In the genomic region with DNA sequence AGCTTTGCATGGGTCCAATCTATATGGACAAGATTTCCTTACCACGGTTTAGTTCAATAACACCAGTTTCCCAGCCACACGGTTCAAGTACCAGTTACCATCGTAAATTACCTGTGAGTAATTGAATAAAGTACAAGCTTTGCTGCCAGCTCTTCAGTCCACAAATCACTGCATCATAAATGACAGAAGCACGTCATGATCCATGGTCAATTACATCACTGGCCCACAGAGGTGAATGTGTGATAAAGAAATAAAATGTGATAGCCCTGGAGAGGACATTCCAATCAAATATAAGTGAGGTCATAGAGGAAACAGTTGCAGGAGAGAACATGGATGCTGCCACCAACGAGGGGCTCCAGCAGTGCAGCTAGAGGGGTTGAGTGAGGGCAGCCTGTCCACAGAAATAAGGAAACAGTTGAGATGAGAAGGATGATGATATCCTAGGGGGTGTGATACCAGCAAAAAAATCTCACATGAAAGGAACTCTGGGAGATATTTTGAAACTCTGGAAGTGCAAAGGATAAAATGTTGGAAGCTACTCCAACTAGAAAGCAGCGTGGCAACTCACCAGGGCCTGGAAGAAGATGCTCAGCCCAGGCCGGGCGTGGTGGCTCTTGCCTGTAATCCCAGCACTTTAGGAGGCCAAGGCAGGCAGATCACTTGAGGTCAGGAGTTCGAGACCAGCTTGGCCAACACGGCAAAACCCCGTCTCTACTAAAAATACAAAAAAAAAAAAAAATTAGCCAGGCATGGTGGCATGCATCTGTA, we compare ENCODE assay signal across 25 cellular contexts. TPM values are rescaled to one million over a fixed set of nuclear protein-coding genes. Genes with fewer than 3 reads are reported as not detected.
A peak's percentile ranks its signal among the peaks of the same experiment; 100 is the strongest.
DNase-seq lines count a peak whose midpoint lies in the region; ATAC-seq, FAIRE-seq and TF ChIP-seq lines count a peak whose summit lies in the region.
"Had no signal": no experiment of that assay in that cellular context is flagged by ENCODE, and none has a peak within 500 bp of the region (broad histone marks: within the 10 kb centered on the region; RNA-seq: fewer than 3 reads in every experiment).

No MANE protein-coding gene starts in this region.

- no peak overlapping the region for H2BK15ac ChIP-seq in mesenchymal stem cell (ENCODE audit: low read depth, poor library complexity, severe bottlenecking)

- H3K4me2 ChIP-seq in mesenchymal stem cell (ENCODE audit: low read length, poor library complexity, severe bottlenecking), result no peak overlapping the region
- H3K4me2 ChIP-seq: A549 had no signal

- H3K4me1 ChIP-seq in HEK293 (ENCODE audit: control insufficient read depth, insufficient read depth, low read length) (peaks cover 9% of the 10 kb centered on the region), mesenchymal stem cell (ENCODE audit: control insufficient read depth, insufficient read depth, low read depth, low read length) (peaks cover 12% of the 10 kb centered on the region), small intestine (ENCODE audit: control insufficient read depth in 2 of 2, insufficient read depth in 1 of 2, low read depth in 1 of 2, low read length in 1 of 2) (no peaks in the 10 kb centered on the region)
- H3K4me1 ChIP-seq: HAP-1 had no signal

- no peak overlapping the region for H2BK5ac ChIP-seq in mesenchymal stem cell (ENCODE audit: low read depth, low read length, poor library complexity, severe bottlenecking)

- no peak overlapping the region for H2AK5ac ChIP-seq in mesenchymal stem cell (ENCODE audit: low read length, severe bottlenecking)

- peak overlapping the region; percentile 32 for H3K9ac ChIP-seq in mesenchymal stem cell (ENCODE audit: low read length)

- no peak overlapping the region for H3K18ac ChIP-seq in mesenchymal stem cell (ENCODE audit: low read depth in 1 of 2, low read length in 2 of 2)

- no peak overlapping the region for H3K4me3 ChIP-seq in HEK293 (ENCODE audit: low read depth, low read length)
- no peak overlapping the region for H3K4me3 ChIP-seq in fibroblast of the aortic adventitia (ENCODE audit: low read depth, low read length)
- H3K4me3 ChIP-seq in mesenchymal stem cell (ENCODE audit: insufficient read depth in 1 of 2, low read depth in 1 of 2, low read length in 2 of 2), result no peak overlapping the region
- H3K4me3 ChIP-seq in small intestine (ENCODE audit: low read depth in 1 of 2, low read length in 2 of 2), result no peak overlapping the region
- H3K4me3 ChIP-seq: A549, HAP-1, SK-N-MC had no signal

- H4K91ac ChIP-seq in mesenchymal stem cell (ENCODE audit: low read length), result no peak overlapping the region

- H3K9me3 ChIP-seq in HEK293 (ENCODE audit: control insufficient read depth, insufficient read depth, low read depth, low read length), result no peaks in the 10 kb centered on the region
- no peaks in the 10 kb centered on the region for H3K9me3 ChIP-seq in mesenchymal stem cell (ENCODE audit: control insufficient read depth, low read length)
- no peaks in the 10 kb centered on the region for H3K9me3 ChIP-seq in small intestine (ENCODE audit: control insufficient read depth, low read depth)
- H3K9me3 ChIP-seq: A549, Caco-2, HAP-1 had no signal

- no peak overlapping the region for H3K14ac ChIP-seq in mesenchymal stem cell (ENCODE audit: low read length in 2 of 2)

- no peak overlapping the region for H3K23ac ChIP-seq in mesenchymal stem cell (ENCODE audit: low read length in 2 of 2)

- 87% methylated on average over 8 of the region's 11 CpGs for WGBS in mesenchymal stem cell
- 63 to 73% (median 72%) methylated on average over 11 of the region's 11 CpGs for WGBS in small intestine, 3 donors

- FAIRE-seq in small intestine (lab: Jason Lieb, UNC), result no peak
- FAIRE-seq: A549, G401.6, RCC 7860 had no signal

- peaks cover 6% of the 10 kb centered on the region for H3K79me1 ChIP-seq in mesenchymal stem cell (replicated peaks; ENCODE audit: low read length, poor library complexity, severe bottlenecking)

- no peak for ATAC-seq in GM21786 (IDR thresholded peaks at IDR 0.05; ENCODE audit: unreplicated experiment)
- ATAC-seq: A549 had no signal

- no peak overlapping the region for H2BK12ac ChIP-seq in mesenchymal stem cell (ENCODE audit: low read length in 2 of 2)

- H3K36me3 ChIP-seq in HEK293 (ENCODE audit: control insufficient read depth in 2 of 2, insufficient read depth in 1 of 2, low read length in 2 of 2) (no peaks in the 10 kb centered on the region), mesenchymal stem cell (ENCODE audit: control insufficient read depth in 1 of 2, insufficient read depth in 2 of 2, low read depth in 1 of 2, low read length in 2 of 2) (peaks cover 0 to 2% of the 10 kb centered on the region in 2 experiments), small intestine (ENCODE audit: control insufficient read depth in 2 of 2, insufficient read depth in 2 of 2, low read length in 2 of 2) (no peaks in the 10 kb centered on the region)
- H3K36me3 ChIP-seq: HAP-1 had no signal

- H3K27me3 ChIP-seq in mesenchymal stem cell (ENCODE audit: control insufficient read depth in 1 of 2, insufficient read depth in 1 of 2, low read length in 2 of 2) (no peaks in the 10 kb centered on the region), small intestine (ENCODE audit: control insufficient read depth in 2 of 2, insufficient read depth in 2 of 2, low read length in 2 of 2) (no peaks in the 10 kb centered on the region)

- POLR2A ChIA-PET in HEK293 (lab: Yijun Ruan, JAX), result no interaction called here

- H4K8ac ChIP-seq in mesenchymal stem cell (ENCODE audit: low read length), result no peak overlapping the region

- H3K27ac ChIP-seq in HEK293 (ENCODE audit: extremely low read depth, low read depth, low read length), result no peak overlapping the region
- no peak overlapping the region for H3K27ac ChIP-seq in mesenchymal stem cell (ENCODE audit: low read length, poor library complexity, severe bottlenecking)
- H3K27ac ChIP-seq in small intestine (ENCODE audit: low read depth in 1 of 2, low read length in 1 of 2), result no peak overlapping the region
- H3K27ac ChIP-seq: A549, SK-N-MC had no signal

- H2BK120ac ChIP-seq in mesenchymal stem cell (ENCODE audit: low read depth, low read length), result no peak overlapping the region

- TF ChIP-seq CTCF in HEK293 (tag by site-specific recombination; IDR thresholded peaks at IDR 0.05), result no peak
- TF ChIP-seq CTCF in fibroblast of the aortic adventitia (IDR thresholded peaks at IDR 0.05; ENCODE audit: insufficient read depth, low read length), result no peak

- H3K4ac ChIP-seq in mesenchymal stem cell (ENCODE audit: low read depth in 1 of 2, low read length in 2 of 2), result no peak overlapping the region

- DNase-seq in fibroblast of the aortic adventitia (ENCODE audit: low read depth) (peak; percentile 51), mesenchymal stem cell (no peak), small intestine (peak; percentile 29), NCI-H526 (lab: John Stamatoyannopoulos, UW) (no peak)
- no peak for DNase-seq in activated naive CD4-positive, alpha-beta T cell (lab: John Stamatoyannopoulos, UW)
- DNase-seq: AML-193; C1 segment of cervical spinal cord; Caco-2; CD4-positive, alpha-beta memory T cell; GOT3; NCI-H1092; NCI-H1417 treated with DMSO at 0.1 percent for 48 hours; NCI-H187; NCI-H2081 treated with DMSO at 0.1 percent for 48 hours; NCI-H2171; NCI-H226; NCI-H510A; SIG-M5 had no signal

- CTCF ChIA-PET in HEK293 (lab: Yijun Ruan, JAX), result interaction anchor here (0.7 to 1.9 kb wide), 3 partner anchors 52 to 199 kb away, joined by 4 to 7 read pairs (median 4); no protein-coding TSS in a partner anchor

- H2AFZ ChIP-seq in mesenchymal stem cell (ENCODE audit: low read depth, low read length), result no peak overlapping the region

TF ChIP-seq in HEK293, 187 proteins besides CTCF, POLR2A, EP300 and RAD21 (continues in another document):
- TF ChIP-seq ZNF10 (tag by site-specific recombination; IDR thresholded peaks at IDR 0.05) (no peak), ZNF335 (tag by site-specific recombination; conservative IDR thresholded peaks at IDR 0.05) (no peak), ZNF423 (tag by site-specific recombination; IDR thresholded peaks at IDR 0.05) (no peak), ZBTB20 (tag by site-specific recombination; IDR thresholded peaks at IDR 0.05) (no peak), ZBTB21 (tag by site-specific recombination; IDR thresholded peaks at IDR 0.05) (peak; percentile 69; the same call in 1 of the 2 replicates), GFI1B (tag by site-specific recombination; IDR thresholded peaks at IDR 0.05) (peak; percentile 37; the same call in 1 of the 2 replicates)
- TF ChIP-seq, protein P1, sequence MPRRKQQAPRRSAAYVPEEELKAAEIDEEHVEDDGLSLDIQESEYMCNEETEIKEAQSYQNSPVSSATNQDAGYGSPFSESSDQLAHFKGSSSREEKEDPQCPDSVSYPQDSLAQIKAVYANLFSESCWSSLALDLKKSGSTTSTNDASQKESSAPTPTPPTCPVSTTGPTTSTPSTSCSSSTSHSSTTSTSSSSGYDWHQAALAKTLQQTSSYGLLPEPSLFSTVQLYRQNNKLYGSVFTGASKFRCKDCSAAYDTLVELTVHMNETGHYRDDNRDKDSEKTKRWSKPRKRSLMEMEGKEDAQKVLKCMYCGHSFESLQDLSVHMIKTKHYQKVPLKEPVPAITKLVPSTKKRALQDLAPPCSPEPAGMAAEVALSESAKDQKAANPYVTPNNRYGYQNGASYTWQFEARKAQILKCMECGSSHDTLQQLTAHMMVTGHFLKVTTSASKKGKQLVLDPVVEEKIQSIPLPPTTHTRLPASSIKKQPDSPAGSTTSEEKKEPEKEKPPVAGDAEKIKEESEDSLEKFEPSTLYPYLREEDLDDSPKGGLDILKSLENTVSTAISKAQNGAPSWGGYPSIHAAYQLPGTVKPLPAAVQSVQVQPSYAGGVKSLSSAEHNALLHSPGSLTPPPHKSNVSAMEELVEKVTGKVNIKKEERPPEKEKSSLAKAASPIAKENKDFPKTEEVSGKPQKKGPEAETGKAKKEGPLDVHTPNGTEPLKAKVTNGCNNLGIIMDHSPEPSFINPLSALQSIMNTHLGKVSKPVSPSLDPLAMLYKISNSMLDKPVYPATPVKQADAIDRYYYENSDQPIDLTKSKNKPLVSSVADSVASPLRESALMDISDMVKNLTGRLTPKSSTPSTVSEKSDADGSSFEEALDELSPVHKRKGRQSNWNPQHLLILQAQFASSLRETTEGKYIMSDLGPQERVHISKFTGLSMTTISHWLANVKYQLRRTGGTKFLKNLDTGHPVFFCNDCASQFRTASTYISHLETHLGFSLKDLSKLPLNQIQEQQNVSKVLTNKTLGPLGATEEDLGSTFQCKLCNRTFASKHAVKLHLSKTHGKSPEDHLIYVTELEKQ (tag by site-specific recombination; IDR thresholded peaks at IDR 0.05; ENCODE audit: borderline replicate concordance), result 0 out of 2 replicates have a peak, but pooled peaks have one; percentile 37

RNA-seq across cellular contexts. Expression of a gene that starts 5.8 kb away (rescaled TPM):
- 376 and 465 TPM in 2 replicates for total RNA-seq in fibroblast of the aortic adventitia (ENCODE audit: low replicate concordance)
- polyA plus RNA-seq in mesenchymal stem cell (2013, experiment 1 of 2), result 97.7 TPM
- polyA plus RNA-seq in mesenchymal stem cell (2013, experiment 2 of 2), result 90.8 TPM
- polyA plus RNA-seq in small intestine, result 100 to 1,000 TPM in 1 of 3 donors, 10 to 100 TPM in 2; 74.3 to 135 (median 96.2) TPM

Comparison
In these comparisons a context has a peak if more than half of its experiments do, and no peak if none do; other contexts are left out.
1. DNase-seq: peak in fibroblast of the aortic adventitia (single experiment) and small intestine (single experiment); none in mesenchymal stem cell (single experiment), NCI-H526 (0 of 2) and activated naive CD4-positive, alpha-beta T cell (0 of 4).